ENCODE assay signal across 13 cellular contexts in genomic region chrX:46589977-46590723, GRCh38. TPM values are rescaled to one million over a fixed set of nuclear protein-coding genes. Genes with fewer than 3 reads are reported as not detected.
DNase-seq lines count a peak whose midpoint lies in the region; ATAC-seq and TF ChIP-seq lines count a peak whose summit lies in the region.
"Had no signal": no experiment of that assay in that cellular context is flagged by ENCODE, and none has a peak within 500 bp of the region (broad histone marks: within the 10 kb centered on the region; RNA-seq: fewer than 3 reads in every experiment).

No MANE protein-coding gene starts in this region.

- peaks cover 0 to 3% (median 0%) of the 10 kb centered on the region in 7 donors for H3K9me3 Mint-ChIP-seq in CD4-positive, CD25-positive, alpha-beta regulatory T cell
- H3K9me3 Mint-ChIP-seq in stimulated activated memory B cell treated with anti-CD40 and anti-IgM and Interleukin-4, amounts not matched to agents 10 μg/mL and 1 μg/mL and 100 μg/mL, for 72 hours = no peaks in the 10 kb centered on the region

- no peaks in the 10 kb centered on the region for H4K20me1 ChIP-seq in IMR-90 (ENCODE audit: insufficient read depth, low read length)

- peaks cover 10 to 74% (median 34%) of the 10 kb centered on the region in 4 donors for H3K4me1 Mint-ChIP-seq in CD4-positive, CD25-positive, alpha-beta regulatory T cell
- H3K4me1 Mint-ChIP-seq in stimulated activated memory B cell treated with anti-CD40 and anti-IgM and Interleukin-4, amounts not matched to agents 10 μg/mL and 1 μg/mL and 100 μg/mL, for 72 hours = peaks cover 4% of the 10 kb centered on the region

- dilution Hi-C loops in IMR-90 (cut with HindIII; ENCODE audit: low sequenced_read_pairs, unreplicated experiment) = no loop called here

- peak; percentile 40 to 53 for ATAC-seq in CD4-positive, CD25-positive, alpha-beta regulatory T cell (ENCODE audit: low read depth in 2 of 2)
- ATAC-seq in IMR-90 (ENCODE audit: low read depth) = no peak
- no peak for ATAC-seq in stimulated activated memory B cell treated with anti-CD40 and anti-IgM and Interleukin-4, amounts not matched to agents 10 μg/mL and 1 μg/mL and 100 μg/mL, for 72 hours

- H3K4ac ChIP-seq in IMR-90 (ENCODE audit: low read depth, low read length) = no peak overlapping the region
- H3K4ac ChIP-seq in mesenchymal stem cell (ENCODE audit: low read depth in 1 of 2, low read length in 2 of 2) = no peak overlapping the region

- BruUV-seq in IMR-90 (replicated peaks; lab: Mats Ljungman, UMichigan) = no TSS peak

- intact Hi-C loops in IMR-90 (cut with micrococcal nuclease) = loop anchor here (5.0 kb wide), 1 partner anchor 37 kb away; no protein-coding TSS in a partner anchor

- H4K8ac ChIP-seq in IMR-90 (ENCODE audit: low read depth in 2 of 2, low read length in 2 of 2) = no peak overlapping the region
- H4K8ac ChIP-seq in mesenchymal stem cell (ENCODE audit: low read length) = no peak overlapping the region

- H3K36me3 Mint-ChIP-seq in CD4-positive, CD25-positive, alpha-beta regulatory T cell = peaks cover 4% of the 10 kb centered on the region
- H3K36me3 Mint-ChIP-seq in stimulated activated memory B cell treated with anti-CD40 and anti-IgM and Interleukin-4, amounts not matched to agents 10 μg/mL and 1 μg/mL and 100 μg/mL, for 72 hours = no peaks in the 10 kb centered on the region

- no peak overlapping the region for H3K23ac ChIP-seq in IMR-90 (ENCODE audit: low read depth, low read length)
- no peak overlapping the region for H3K23ac ChIP-seq in mesenchymal stem cell (ENCODE audit: low read length in 2 of 2)

- H3K9ac ChIP-seq in IMR-90 (ENCODE audit: low read depth, low read length) = no peak overlapping the region
- H3K9ac ChIP-seq in mesenchymal stem cell (ENCODE audit: low read length) = no peak overlapping the region

- no peak for TF ChIP-seq RAD21 in IMR-90 (IDR thresholded peaks at IDR 0.05; ENCODE audit: low read length)

- no peaks in the 10 kb centered on the region for H3K27me3 ChIP-seq in CD4-positive, CD25-positive, alpha-beta regulatory T cell (ENCODE audit: control insufficient read depth, insufficient read depth, low read length)
- no peaks in the 10 kb centered on the region for H3K27me3 ChIP-seq in IMR-90 (ENCODE audit: control insufficient read depth, insufficient read depth, low read length)
- peaks cover 0 to 7% of the 10 kb centered on the region in 2 experiments for H3K27me3 ChIP-seq in mesenchymal stem cell (ENCODE audit: control insufficient read depth in 1 of 2, insufficient read depth in 1 of 2, low read length in 2 of 2)
- H3K27me3 ChIP-seq: esophagus squamous epithelium had no signal

- TF ChIP-seq CTCF in IMR-90 (conservative IDR thresholded peaks at IDR 0.05; ENCODE audit: low read depth, low read length) (no peak), GM10266 (IDR thresholded peaks at IDR 0.05; ENCODE audit: control insufficient read depth, insufficient read depth, low read depth, missing control alignments) (no peak)

- H3K4me1 ChIP-seq in CD4-positive, CD25-positive, alpha-beta regulatory T cell (ENCODE audit: control insufficient read depth, insufficient read depth, low read length, poor library complexity, severe bottlenecking) = peaks cover 42% of the 10 kb centered on the region
- H3K4me1 ChIP-seq in IMR-90 (ENCODE audit: control insufficient read depth, insufficient read depth, low read length) = peaks cover 8% of the 10 kb centered on the region
- peaks cover 3% of the 10 kb centered on the region for H3K4me1 ChIP-seq in mesenchymal stem cell (ENCODE audit: control insufficient read depth, insufficient read depth, low read depth, low read length)

- no peak overlapping the region for H2BK12ac ChIP-seq in mesenchymal stem cell (ENCODE audit: low read length in 2 of 2)

- no peak overlapping the region for H3K56ac ChIP-seq in IMR-90 (ENCODE audit: extremely low read depth, insufficient read depth, low read length)

- peak in 1 of 3 donors; percentile 39 for DNase-seq in CD4-positive, CD25-positive, alpha-beta regulatory T cell
- DNase-seq in IMR-90 = peak; percentile 62
- DNase-seq in dermis microvascular lymphatic vessel endothelial cell (ENCODE audit: low read depth in 2 of 2) = peak; percentile 58 to 66
- DNase-seq in mesenchymal stem cell = no peak
- no peak for DNase-seq in NCI-H1092 treated with DMSO at 0.1 percent for 48 hours (lab: John Stamatoyannopoulos, UW)
- no peak for DNase-seq in NCI-H1417 treated with DMSO at 0.1 percent for 48 hours (lab: John Stamatoyannopoulos, UW)
- no peak for DNase-seq in GM10266 (ENCODE audit: extremely low spot score)
- DNase-seq: activated T-cell treated with anti-CD3 and anti-CD28 coated beads, Interleukin-2, amount 50 U/mL, for 1 hour; DMS 273 treated with DMSO at 0.1 percent for 48 hours; esophagus squamous epithelium; NCI-H345; stimulated activated CD4-positive, alpha-beta T cell treated with anti-CD3 and anti-CD28 coated beads, Interleukin-15, amount 100 ng/mL, for 24 hours had no signal

- H4K91ac ChIP-seq in IMR-90 (ENCODE audit: insufficient read depth, low read depth, low read length) (no peak overlapping the region), mesenchymal stem cell (ENCODE audit: low read length) (no peak overlapping the region)

- 0 out of 3 replicates have a peak overlapping the region, but pooled peaks have one; percentile 10 for H2BK15ac ChIP-seq in IMR-90 (ENCODE audit: low read depth, low read length)
- no peak overlapping the region for H2BK15ac ChIP-seq in mesenchymal stem cell (ENCODE audit: low read depth, poor library complexity, severe bottlenecking)

- 80% methylated on average over 1 of the region's 7 CpGs; no CpG with 5 or more reads in 1 of the 2 experiments for WGBS in IMR-90 (ENCODE audit: extremely low coverage in 2 of 2, insufficient read length in 1 of 2), 2 experiments
- WGBS in mesenchymal stem cell = 97% methylated on average over 3 of the region's 7 CpGs

- H3K27ac ChIP-seq in CD4-positive, CD25-positive, alpha-beta regulatory T cell (ENCODE audit: insufficient read depth, low read length, poor library complexity, severe bottlenecking) = peak overlapping the region; percentile 65
- H3K27ac ChIP-seq in IMR-90 (ENCODE audit: insufficient read depth, low read length) (no peak overlapping the region; the same call in 1 of the 2 replicates), mesenchymal stem cell (ENCODE audit: low read length, poor library complexity, severe bottlenecking) (peak overlapping the region; percentile 45)

- H2BK120ac ChIP-seq in IMR-90 (ENCODE audit: low read depth, low read length) (no peak overlapping the region; the same call in 1 of the 2 replicates), mesenchymal stem cell (ENCODE audit: low read depth, low read length) (no peak overlapping the region)

- peak overlapping the region; percentile 18 for H3K4me3 ChIP-seq in CD4-positive, CD25-positive, alpha-beta regulatory T cell (ENCODE audit: low read depth, low read length)
- no peak overlapping the region for H3K4me3 ChIP-seq in IMR-90 (ENCODE audit: insufficient read depth, low read depth, low read length)
- no peak overlapping the region for H3K4me3 ChIP-seq in mesenchymal stem cell (ENCODE audit: insufficient read depth in 1 of 2, low read depth in 1 of 2, low read length in 2 of 2)
- H3K4me3 ChIP-seq: esophagus squamous epithelium had no signal

- no peak overlapping the region for H2AK9ac ChIP-seq in IMR-90 (replicated peaks; ENCODE audit: low read depth, low read length, poor library complexity)

- H3K14ac ChIP-seq in IMR-90 (replicated peaks; ENCODE audit: low read depth, low read length) (no peak overlapping the region), mesenchymal stem cell (ENCODE audit: low read length in 2 of 2) (no peak overlapping the region)

- peak overlapping the region; percentile 10; the same call in 1 of the 2 replicates for H2BK20ac ChIP-seq in IMR-90 (ENCODE audit: low read depth, low read length)

- H2AFZ ChIP-seq in IMR-90 (replicated peaks; ENCODE audit: low read length, poor library complexity) = no peak overlapping the region
- no peak overlapping the region for H2AFZ ChIP-seq in mesenchymal stem cell (ENCODE audit: low read depth, low read length)

- no peak overlapping the region for H3K4me2 ChIP-seq in IMR-90 (ENCODE audit: low read depth, low read length)
- no peak overlapping the region for H3K4me2 ChIP-seq in mesenchymal stem cell (ENCODE audit: low read length, poor library complexity, severe bottlenecking)

- no peaks in the 10 kb centered on the region for H3K9me3 ChIP-seq in CD4-positive, CD25-positive, alpha-beta regulatory T cell (ENCODE audit: control insufficient read depth in 2 of 2, low read length in 2 of 2)
- H3K9me3 ChIP-seq in IMR-90 (ENCODE audit: control insufficient read depth, insufficient read depth, low read length) = no peaks in the 10 kb centered on the region
- H3K9me3 ChIP-seq in mesenchymal stem cell (ENCODE audit: control insufficient read depth, low read length) = no peaks in the 10 kb centered on the region
- H3K9me3 ChIP-seq: esophagus squamous epithelium had no signal

- H3K9me1 ChIP-seq in IMR-90 (ENCODE audit: insufficient read depth, low read length) = peaks cover 7% of the 10 kb centered on the region; the same call in 1 of the 2 replicates

- in situ Hi-C loops in IMR-90 (cut with MboI; ENCODE audit: low sequenced_read_pairs) = no loop called here

- H3K18ac ChIP-seq in IMR-90 (ENCODE audit: low read depth, low read length) (no peak overlapping the region), mesenchymal stem cell (ENCODE audit: low read depth in 1 of 2, low read length in 2 of 2) (no peak overlapping the region)

- TF ChIP-seq POLR2A in IMR-90 (IDR thresholded peaks at IDR 0.05; ENCODE audit: low read depth, low read length) = no peak

- H3K27ac Mint-ChIP-seq in CD4-positive, CD25-positive, alpha-beta regulatory T cell = peak overlapping the region; percentile 23 to 86 (median 39)
- H3K27ac Mint-ChIP-seq in stimulated activated memory B cell treated with anti-CD40 and anti-IgM and Interleukin-4, amounts not matched to agents 10 μg/mL and 1 μg/mL and 100 μg/mL, for 72 hours = no peak overlapping the region

- no peak overlapping the region for H2BK5ac ChIP-seq in IMR-90 (ENCODE audit: low read depth, low read length, poor library complexity, severe bottlenecking)
- no peak overlapping the region for H2BK5ac ChIP-seq in mesenchymal stem cell (ENCODE audit: low read depth, low read length, poor library complexity, severe bottlenecking)

- H3K36me3 ChIP-seq in CD4-positive, CD25-positive, alpha-beta regulatory T cell (ENCODE audit: control insufficient read depth, insufficient read depth, low read length) = peaks cover 3% of the 10 kb centered on the region
- H3K36me3 ChIP-seq in IMR-90 (ENCODE audit: control insufficient read depth, insufficient read depth, low read length) (no peaks in the 10 kb centered on the region), mesenchymal stem cell (ENCODE audit: control insufficient read depth in 1 of 2, insufficient read depth in 2 of 2, low read depth in 1 of 2, low read length in 2 of 2) (no peaks in the 10 kb centered on the region)
- H3K36me3 ChIP-seq: esophagus squamous epithelium had no signal

- H4K5ac ChIP-seq in IMR-90 (ENCODE audit: low read depth, low read length) = no peak overlapping the region

- H2AK5ac ChIP-seq in IMR-90 (ENCODE audit: low read depth, low read length) = no peak overlapping the region
- H2AK5ac ChIP-seq in mesenchymal stem cell (ENCODE audit: low read length, severe bottlenecking) = no peak overlapping the region

- peak overlapping the region; percentile 29 to 78 (median 58) for H3K4me3 Mint-ChIP-seq in CD4-positive, CD25-positive, alpha-beta regulatory T cell
- H3K4me3 Mint-ChIP-seq in stimulated activated memory B cell treated with anti-CD40 and anti-IgM and Interleukin-4, amounts not matched to agents 10 μg/mL and 1 μg/mL and 100 μg/mL, for 72 hours = no peak overlapping the region

- CTCF ChIA-PET in IMR-90 (lab: Yijun Ruan, JAX) = no interaction called here

- POLR2A ChIA-PET in IMR-90 (lab: Charles Lee; ENCODE audit: unreplicated experiment) = no interaction called here

- H3K79me1 ChIP-seq in IMR-90 (ENCODE audit: low read depth in 1 of 2, low read length in 2 of 2) (peaks cover 6 to 19% of the 10 kb centered on the region in 2 experiments), mesenchymal stem cell (replicated peaks; ENCODE audit: low read length, poor library complexity, severe bottlenecking) (peaks cover 3% of the 10 kb centered on the region)

- H3K27me3 Mint-ChIP-seq in CD4-positive, CD25-positive, alpha-beta regulatory T cell = no peaks in the 10 kb centered on the region
- H3K27me3 Mint-ChIP-seq in stimulated activated memory B cell treated with anti-CD40 and anti-IgM and Interleukin-4, amounts not matched to agents 10 μg/mL and 1 μg/mL and 100 μg/mL, for 72 hours = no peaks in the 10 kb centered on the region

RNA-seq across cellular contexts. Expression of gene CHST7, which starts 16.6 kb away (rescaled TPM):
- total RNA-seq in CD4-positive, CD25-positive, alpha-beta regulatory T cell = 19.5 TPM
- polyA plus RNA-seq in CD4-positive, CD25-positive, alpha-beta regulatory T cell = 10 to 100 TPM; 34.6 to 41.0 (median 37.8) TPM
- total RNA-seq in IMR-90 (2012; rRNA removed) (2.9 and 3.3 TPM in 2 replicates), dermis microvascular lymphatic vessel endothelial cell (31.1 and 61.7 TPM in 2 replicates)
- polyA plus RNA-seq in IMR-90 (2012; rRNA removed) = 4.8 and 5.5 TPM in 2 replicates
- 6.2 and 11.9 TPM in 2 replicates for polyA plus RNA-seq in IMR-90 (2012; cell fraction: cytosol; rRNA removed)
- 1.9 and 6.5 TPM in 2 replicates for polyA plus RNA-seq in IMR-90 (2012; cell fraction: nucleus; rRNA removed; ENCODE audit: low replicate concordance)
- polyA plus RNA-seq in mesenchymal stem cell (2013, experiment 1 of 2) = 3.1 TPM
- polyA plus RNA-seq in mesenchymal stem cell (2013, experiment 2 of 2) = 3.4 TPM

RNA-seq across cellular contexts. Expression of gene ZNF674, which starts 44.9 kb away (rescaled TPM):
- total RNA-seq in CD4-positive, CD25-positive, alpha-beta regulatory T cell = 3.6 TPM
- 1 to 10 TPM in 3 of 4 donors, under 1 TPM in 1; 0.57 to 3.2 (median 2.4) TPM for polyA plus RNA-seq in CD4-positive, CD25-positive, alpha-beta regulatory T cell
- 6.4 and 13.4 TPM in 2 replicates for total RNA-seq in IMR-90 (2012; rRNA removed)
- 1.7 and 2.2 TPM in 2 replicates for polyA plus RNA-seq in IMR-90 (2012; rRNA removed)
- 1.4 and 2.2 TPM in 2 replicates for polyA plus RNA-seq in IMR-90 (2012; cell fraction: cytosol; rRNA removed)
- 5.1 and 8.3 TPM in 2 replicates for polyA plus RNA-seq in IMR-90 (2012; cell fraction: nucleus; rRNA removed; ENCODE audit: low replicate concordance)
- 3.1 and 4.6 TPM in 2 replicates for total RNA-seq in dermis microvascular lymphatic vessel endothelial cell
- polyA plus RNA-seq in mesenchymal stem cell (2013, experiment 1 of 2) = 1.7 TPM
- 1.9 TPM for polyA plus RNA-seq in mesenchymal stem cell (2013, experiment 2 of 2)

Comparison
In these comparisons a context has a peak if more than half of its experiments do, and no peak if none do; other contexts are left out.
1. ATAC-seq: peak in CD4-positive, CD25-positive, alpha-beta regulatory T cell (2 of 2); none in IMR-90 (single experiment) and stimulated activated memory B cell treated with anti-CD40 and anti-IgM and Interleukin-4, amounts not matched to agents 10 μg/mL and 1 μg/mL and 100 μg/mL, for 72 hours (single experiment).
2. DNase-seq: peak in IMR-90 (single experiment) and dermis microvascular lymphatic vessel endothelial cell (2 of 2); none in mesenchymal stem cell (single experiment), NCI-H1092 treated with DMSO at 0.1 percent for 48 hours (single experiment), NCI-H1417 treated with DMSO at 0.1 percent for 48 hours (single experiment) and GM10266 (single experiment).